1 cellular context compared by ENCODE assay signal in the genomic region with DNA sequence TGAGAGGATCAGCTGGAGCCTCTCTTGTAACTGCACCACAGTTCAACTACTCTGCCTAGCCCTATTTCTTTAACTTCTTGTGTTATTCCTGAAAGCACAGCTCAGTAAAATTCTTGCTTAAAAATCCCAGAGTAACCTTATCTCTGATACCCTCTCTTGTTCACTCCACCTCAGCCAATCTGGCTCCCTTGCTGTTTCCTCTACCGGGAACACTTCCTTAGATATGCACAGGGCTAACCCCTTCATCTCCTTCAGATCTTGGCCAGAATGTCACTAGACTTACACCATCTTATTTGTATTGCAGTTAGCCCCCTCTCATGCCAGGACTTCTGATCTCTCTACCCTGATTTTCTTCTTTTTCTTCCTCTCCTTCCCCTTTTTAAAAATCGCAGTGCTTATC.
TF ChIP-seq lines count a peak whose summit lies in the region.

No MANE protein-coding gene starts in this region.

TF ChIP-seq in K562, 482 proteins besides CTCF, POLR2A, EP300 and RAD21:
- TF ChIP-seq CXXC5 (CRISPR knock-in tag; IDR thresholded peaks at IDR 0.05), result peak; percentile 22
- TF ChIP-seq ZNF444 (CRISPR knock-in tag; IDR thresholded peaks at IDR 0.05), result no peak
- peak; percentile 53; the same call in 1 of the 2 replicates for TF ChIP-seq MTA1 (IDR thresholded peaks at IDR 0.05; ENCODE audit: borderline replicate concordance)
- no peak for TF ChIP-seq PML (IDR thresholded peaks at IDR 0.05; ENCODE audit: low read length)
- TF ChIP-seq PTTG1 (tag; IDR thresholded peaks at IDR 0.05; ENCODE audit: low read depth), result peak; percentile 40; the same call in 1 of the 2 replicates
- TF ChIP-seq SMAD4 (CRISPR knock-in tag; conservative IDR thresholded peaks at IDR 0.05), result 0 out of 2 replicates have a peak, but pooled peaks have one; percentile 32
- TF ChIP-seq POLR2B (IDR thresholded peaks at IDR 0.05; ENCODE audit: low read depth, partially characterized antibody), result no peak
- TF ChIP-seq BMI1 (IDR thresholded peaks at IDR 0.05; ENCODE audit: low read length), result no peak
- peak; percentile 23; the same call in 1 of the 2 replicates for TF ChIP-seq DMBX1 (CRISPR knock-in tag; IDR thresholded peaks at IDR 0.05; ENCODE audit: borderline replicate concordance)
- TF ChIP-seq, protein P1, sequence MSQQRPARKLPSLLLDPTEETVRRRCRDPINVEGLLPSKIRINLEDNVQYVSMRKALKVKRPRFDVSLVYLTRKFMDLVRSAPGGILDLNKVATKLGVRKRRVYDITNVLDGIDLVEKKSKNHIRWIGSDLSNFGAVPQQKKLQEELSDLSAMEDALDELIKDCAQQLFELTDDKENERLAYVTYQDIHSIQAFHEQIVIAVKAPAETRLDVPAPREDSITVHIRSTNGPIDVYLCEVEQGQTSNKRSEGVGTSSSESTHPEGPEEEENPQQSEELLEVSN (IDR thresholded peaks at IDR 0.05; ENCODE audit: borderline replicate concordance in 1 of 2, extremely low read depth in 1 of 2, insufficient read depth in 1 of 2, insufficient read length in 1 of 2, low read depth in 1 of 2, low read length in 1 of 2, poor library complexity in 1 of 2, severe bottlenecking in 1 of 2), result no peak
- no peak for TF ChIP-seq TARDBP (IDR thresholded peaks at IDR 0.05)
- TF ChIP-seq PHTF2 (CRISPR knock-in tag; IDR thresholded peaks at IDR 0.05), result no peak
- no peak for TF ChIP-seq ASH1L (IDR thresholded peaks at IDR 0.05; ENCODE audit: borderline replicate concordance, low read depth, partially characterized antibody)
- TF ChIP-seq ARHGAP35 (IDR thresholded peaks at IDR 0.05; ENCODE audit: partially characterized antibody), result no peak
- TF ChIP-seq CHCHD3 (CRISPR knock-in tag; IDR thresholded peaks at IDR 0.05), result no peak
- TF ChIP-seq CTBP1 (IDR thresholded peaks at IDR 0.05; ENCODE audit: borderline replicate concordance), result peak; percentile 40; the same call in 1 of the 2 replicates
- TF ChIP-seq TRIM24 (IDR thresholded peaks at IDR 0.05), result peak; percentile 31 to 32; a peak in 2 of 4 replicates
- TF ChIP-seq NBN (IDR thresholded peaks at IDR 0.05; ENCODE audit: low read depth), result 0 out of 2 replicates have a peak, but pooled peaks have one; percentile 28
- 0 out of 2 replicates have a peak, but pooled peaks have one; percentile 38 for TF ChIP-seq DPF2 (IDR thresholded peaks at IDR 0.05)
- peak; percentile 15 to 53; a peak in 2 of 4 replicates for TF ChIP-seq KDM1A (IDR thresholded peaks at IDR 0.05)
- 0 out of 2 replicates have a peak, but pooled peaks have one; percentile 35 for TF ChIP-seq HDAC2 (IDR thresholded peaks at IDR 0.05)
- TF ChIP-seq RCOR1 (IDR thresholded peaks at IDR 0.05; ENCODE audit: borderline replicate concordance in 1 of 2, low read depth in 2 of 2, low read length in 2 of 2), result peak in 1 of 2 experiments; percentile 75; a peak in 1 of 4 replicates
- TF ChIP-seq, protein P2, sequence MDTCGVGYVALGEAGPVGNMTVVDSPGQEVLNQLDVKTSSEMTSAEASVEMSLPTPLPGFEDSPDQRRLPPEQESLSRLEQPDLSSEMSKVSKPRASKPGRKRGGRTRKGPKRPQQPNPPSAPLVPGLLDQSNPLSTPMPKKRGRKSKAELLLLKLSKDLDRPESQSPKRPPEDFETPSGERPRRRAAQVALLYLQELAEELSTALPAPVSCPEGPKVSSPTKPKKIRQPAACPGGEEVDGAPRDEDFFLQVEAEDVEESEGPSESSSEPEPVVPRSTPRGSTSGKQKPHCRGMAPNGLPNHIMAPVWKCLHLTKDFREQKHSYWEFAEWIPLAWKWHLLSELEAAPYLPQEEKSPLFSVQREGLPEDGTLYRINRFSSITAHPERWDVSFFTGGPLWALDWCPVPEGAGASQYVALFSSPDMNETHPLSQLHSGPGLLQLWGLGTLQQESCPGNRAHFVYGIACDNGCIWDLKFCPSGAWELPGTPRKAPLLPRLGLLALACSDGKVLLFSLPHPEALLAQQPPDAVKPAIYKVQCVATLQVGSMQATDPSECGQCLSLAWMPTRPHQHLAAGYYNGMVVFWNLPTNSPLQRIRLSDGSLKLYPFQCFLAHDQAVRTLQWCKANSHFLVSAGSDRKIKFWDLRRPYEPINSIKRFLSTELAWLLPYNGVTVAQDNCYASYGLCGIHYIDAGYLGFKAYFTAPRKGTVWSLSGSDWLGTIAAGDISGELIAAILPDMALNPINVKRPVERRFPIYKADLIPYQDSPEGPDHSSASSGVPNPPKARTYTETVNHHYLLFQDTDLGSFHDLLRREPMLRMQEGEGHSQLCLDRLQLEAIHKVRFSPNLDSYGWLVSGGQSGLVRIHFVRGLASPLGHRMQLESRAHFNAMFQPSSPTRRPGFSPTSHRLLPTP (IDR thresholded peaks at IDR 0.05; ENCODE audit: borderline replicate concordance, extremely low read depth, insufficient read length), result no peak
- TF ChIP-seq ZEB2 (IDR thresholded peaks at IDR 0.05), result 0 out of 2 replicates have a peak, but pooled peaks have one; percentile 14
- no peak for TF ChIP-seq ZNF57 (CRISPR knock-in tag; IDR thresholded peaks at IDR 0.05)
- TF ChIP-seq, protein P3, sequence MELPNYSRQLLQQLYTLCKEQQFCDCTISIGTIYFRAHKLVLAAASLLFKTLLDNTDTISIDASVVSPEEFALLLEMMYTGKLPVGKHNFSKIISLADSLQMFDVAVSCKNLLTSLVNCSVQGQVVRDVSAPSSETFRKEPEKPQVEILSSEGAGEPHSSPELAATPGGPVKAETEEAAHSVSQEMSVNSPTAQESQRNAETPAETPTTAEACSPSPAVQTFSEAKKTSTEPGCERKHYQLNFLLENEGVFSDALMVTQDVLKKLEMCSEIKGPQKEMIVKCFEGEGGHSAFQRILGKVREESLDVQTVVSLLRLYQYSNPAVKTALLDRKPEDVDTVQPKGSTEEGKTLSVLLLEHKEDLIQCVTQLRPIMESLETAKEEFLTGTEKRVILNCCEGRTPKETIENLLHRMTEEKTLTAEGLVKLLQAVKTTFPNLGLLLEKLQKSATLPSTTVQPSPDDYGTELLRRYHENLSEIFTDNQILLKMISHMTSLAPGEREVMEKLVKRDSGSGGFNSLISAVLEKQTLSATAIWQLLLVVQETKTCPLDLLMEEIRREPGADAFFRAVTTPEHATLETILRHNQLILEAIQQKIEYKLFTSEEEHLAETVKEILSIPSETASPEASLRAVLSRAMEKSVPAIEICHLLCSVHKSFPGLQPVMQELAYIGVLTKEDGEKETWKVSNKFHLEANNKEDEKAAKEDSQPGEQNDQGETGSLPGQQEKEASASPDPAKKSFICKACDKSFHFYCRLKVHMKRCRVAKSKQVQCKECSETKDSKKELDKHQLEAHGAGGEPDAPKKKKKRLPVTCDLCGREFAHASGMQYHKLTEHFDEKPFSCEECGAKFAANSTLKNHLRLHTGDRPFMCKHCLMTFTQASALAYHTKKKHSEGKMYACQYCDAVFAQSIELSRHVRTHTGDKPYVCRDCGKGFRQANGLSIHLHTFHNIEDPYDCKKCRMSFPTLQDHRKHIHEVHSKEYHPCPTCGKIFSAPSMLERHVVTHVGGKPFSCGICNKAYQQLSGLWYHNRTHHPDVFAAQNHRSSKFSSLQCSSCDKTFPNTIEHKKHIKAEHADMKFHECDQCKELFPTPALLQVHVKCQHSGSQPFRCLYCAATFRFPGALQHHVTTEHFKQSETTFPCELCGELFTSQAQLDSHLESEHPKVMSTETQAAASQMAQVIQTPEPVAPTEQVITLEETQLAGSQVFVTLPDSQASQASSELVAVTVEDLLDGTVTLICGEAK (IDR thresholded peaks at IDR 0.05), result peak; percentile 34; the same call in 1 of the 2 replicates
- TF ChIP-seq, protein P3 (CRISPR knock-in tag; IDR thresholded peaks at IDR 0.05), result no peak
- TF ChIP-seq HDAC1 (IDR thresholded peaks at IDR 0.05), result 0 out of 4 replicates have a peak, but pooled peaks of 1 of the 2 experiments have one; percentile 45
- peak; percentile 42; the same call in 1 of the 2 replicates for TF ChIP-seq ARID1B (IDR thresholded peaks at IDR 0.05)
- TF ChIP-seq SMARCA4 (IDR thresholded peaks at IDR 0.05), result 0 out of 2 replicates have a peak, but pooled peaks have one; percentile 15
- TF ChIP-seq, protein P4, sequence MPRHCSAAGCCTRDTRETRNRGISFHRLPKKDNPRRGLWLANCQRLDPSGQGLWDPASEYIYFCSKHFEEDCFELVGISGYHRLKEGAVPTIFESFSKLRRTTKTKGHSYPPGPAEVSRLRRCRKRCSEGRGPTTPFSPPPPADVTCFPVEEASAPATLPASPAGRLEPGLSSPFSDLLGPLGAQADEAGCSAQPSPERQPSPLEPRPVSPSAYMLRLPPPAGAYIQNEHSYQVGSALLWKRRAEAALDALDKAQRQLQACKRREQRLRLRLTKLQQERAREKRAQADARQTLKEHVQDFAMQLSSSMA (CRISPR knock-in tag; IDR thresholded peaks at IDR 0.05), result no peak
- peak; percentile 26; the same call in 1 of the 2 replicates for TF ChIP-seq TEAD4 (IDR thresholded peaks at IDR 0.05; ENCODE audit: low read length)
- no peak for TF ChIP-seq TEAD4 (CRISPR knock-in tag; IDR thresholded peaks at IDR 0.05; ENCODE audit: borderline replicate concordance)
- TF ChIP-seq, protein P5, sequence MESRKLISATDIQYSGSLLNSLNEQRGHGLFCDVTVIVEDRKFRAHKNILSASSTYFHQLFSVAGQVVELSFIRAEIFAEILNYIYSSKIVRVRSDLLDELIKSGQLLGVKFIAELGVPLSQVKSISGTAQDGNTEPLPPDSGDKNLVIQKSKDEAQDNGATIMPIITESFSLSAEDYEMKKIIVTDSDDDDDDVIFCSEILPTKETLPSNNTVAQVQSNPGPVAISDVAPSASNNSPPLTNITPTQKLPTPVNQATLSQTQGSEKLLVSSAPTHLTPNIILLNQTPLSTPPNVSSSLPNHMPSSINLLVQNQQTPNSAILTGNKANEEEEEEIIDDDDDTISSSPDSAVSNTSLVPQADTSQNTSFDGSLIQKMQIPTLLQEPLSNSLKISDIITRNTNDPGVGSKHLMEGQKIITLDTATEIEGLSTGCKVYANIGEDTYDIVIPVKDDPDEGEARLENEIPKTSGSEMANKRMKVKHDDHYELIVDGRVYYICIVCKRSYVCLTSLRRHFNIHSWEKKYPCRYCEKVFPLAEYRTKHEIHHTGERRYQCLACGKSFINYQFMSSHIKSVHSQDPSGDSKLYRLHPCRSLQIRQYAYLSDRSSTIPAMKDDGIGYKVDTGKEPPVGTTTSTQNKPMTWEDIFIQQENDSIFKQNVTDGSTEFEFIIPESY (CRISPR knock-in tag; IDR thresholded peaks at IDR 0.05), result no peak
